In the genomic region with DNA sequence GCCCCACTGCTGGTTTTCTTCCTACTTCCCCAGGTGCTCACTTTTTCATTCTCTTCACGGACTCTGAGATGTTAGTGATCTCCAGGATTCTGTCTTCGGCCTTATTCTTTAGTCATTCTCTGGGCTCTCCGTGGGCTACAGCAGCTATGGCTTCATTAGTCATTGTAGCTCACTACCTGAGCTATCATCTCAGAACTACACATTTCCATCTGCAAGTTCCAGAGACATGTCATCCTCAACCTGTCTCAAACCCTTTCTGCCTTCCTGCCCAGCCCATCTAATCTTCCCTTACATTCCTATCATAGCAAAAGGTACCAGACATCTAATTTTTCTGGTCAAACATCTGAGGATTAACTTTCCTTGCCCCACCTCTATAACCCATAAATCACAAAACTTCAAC, we compare ENCODE assay signal across 1 cellular context.
TF ChIP-seq lines count a peak whose summit lies in the region.

No MANE protein-coding gene starts in this region.

TF ChIP-seq in K562, 482 proteins besides CTCF, POLR2A, EP300 and RAD21 (continued from another document):
- TF ChIP-seq, protein P1, sequence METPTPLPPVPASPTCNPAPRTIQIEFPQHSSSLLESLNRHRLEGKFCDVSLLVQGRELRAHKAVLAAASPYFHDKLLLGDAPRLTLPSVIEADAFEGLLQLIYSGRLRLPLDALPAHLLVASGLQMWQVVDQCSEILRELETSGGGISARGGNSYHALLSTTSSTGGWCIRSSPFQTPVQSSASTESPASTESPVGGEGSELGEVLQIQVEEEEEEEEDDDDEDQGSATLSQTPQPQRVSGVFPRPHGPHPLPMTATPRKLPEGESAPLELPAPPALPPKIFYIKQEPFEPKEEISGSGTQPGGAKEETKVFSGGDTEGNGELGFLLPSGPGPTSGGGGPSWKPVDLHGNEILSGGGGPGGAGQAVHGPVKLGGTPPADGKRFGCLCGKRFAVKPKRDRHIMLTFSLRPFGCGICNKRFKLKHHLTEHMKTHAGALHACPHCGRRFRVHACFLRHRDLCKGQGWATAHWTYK (CRISPR knock-in tag; IDR thresholded peaks at IDR 0.05), result no peak
- no peak for TF ChIP-seq CREBBP (IDR thresholded peaks at IDR 0.05; ENCODE audit: low read depth, low read length)
